8 cellular contexts compared by ENCODE assay signal in the genomic region with DNA sequence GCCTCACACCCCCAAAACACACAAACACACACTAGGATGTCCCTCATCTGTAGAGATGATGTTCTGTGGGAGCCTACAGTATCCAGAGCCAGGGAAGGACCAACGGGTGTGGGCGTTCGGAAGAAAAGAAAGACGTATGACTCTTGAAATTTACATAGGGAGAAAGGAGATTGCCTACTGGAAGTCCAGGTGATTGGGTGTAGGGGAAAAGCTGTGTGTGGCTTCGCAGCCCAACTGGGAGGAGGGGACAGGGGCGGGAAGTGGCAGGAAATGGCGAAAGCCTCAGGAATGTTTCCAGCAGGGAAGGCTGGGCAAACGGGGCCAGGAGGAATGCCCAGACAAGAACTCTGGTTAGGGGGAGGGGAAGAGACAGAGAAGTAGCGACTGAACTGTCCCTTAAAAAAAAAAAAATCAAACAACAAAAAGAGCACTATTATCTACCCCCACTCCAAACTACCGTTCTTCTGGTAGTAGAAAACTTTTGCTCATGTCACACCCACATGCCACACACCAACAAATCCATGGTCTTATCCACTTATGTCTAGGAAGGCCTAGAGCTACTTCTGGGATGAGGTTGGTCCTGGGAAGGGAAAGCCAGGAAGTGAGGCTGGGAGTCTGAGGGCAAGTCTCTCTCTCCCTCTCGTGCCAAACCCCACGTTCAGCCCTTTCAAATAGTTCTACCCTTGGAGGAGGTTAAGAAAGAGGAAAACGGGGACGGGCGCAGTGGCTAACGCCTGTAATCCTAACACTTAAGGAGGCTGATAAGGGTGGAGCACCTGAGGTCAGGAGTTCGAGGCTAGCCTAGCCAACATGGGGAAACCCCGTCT. TPM values are rescaled to one million over a fixed set of nuclear protein-coding genes. Genes with fewer than 3 reads are reported as not detected.
A peak's percentile ranks its signal among the peaks of the same experiment; 100 is the strongest.
DNase-seq lines count a peak whose midpoint lies in the region; ATAC-seq and TF ChIP-seq lines count a peak whose summit lies in the region.

No MANE protein-coding gene starts in this region.

- no peaks in the 10 kb centered on the region for H3K9me3 ChIP-seq in right lobe of liver

- peak; percentile 35 to 51 (median 41) for ATAC-seq in right lobe of liver
- ATAC-seq in GM21717 (IDR thresholded peaks at IDR 0.05; ENCODE audit: unreplicated experiment): no peak

- intact Hi-C loops in right lobe of liver (cut with DNase I): no loop called here

- peak overlapping the region; percentile 63 to 83 (median 65) for H3K4me3 ChIP-seq in right lobe of liver
- H3K4me3 ChIP-seq in urinary bladder (ENCODE audit: low read depth, low read length): no peak overlapping the region

- DNase-seq in Caki2 (ENCODE audit: low read depth) (peak; percentile 97), NCI-H2196 treated with DMSO at 0.1 percent for 48 hours (lab: John Stamatoyannopoulos, UW; ENCODE audit: unreplicated experiment) (peak; percentile 35), cerebellar cortex (ENCODE audit: low spot score) (peak; percentile 90), right lobe of liver (peak; percentile 88 to 91 (median 90)), SKM-1 (lab: John Stamatoyannopoulos, UW; ENCODE audit: unreplicated experiment) (no peak), AML-193 (lab: John Stamatoyannopoulos, UW) (no peak)

- WGBS in right lobe of liver (ENCODE audit: insufficient coverage, low coverage, low lambda C conversion rate, missing lambda C conversion rate): 10% methylated on average over 18 of the region's 18 CpGs
- 17% methylated on average over 18 of the region's 18 CpGs for WGBS in urinary bladder

- peak; percentile 82 for TF ChIP-seq POLR2A in right lobe of liver (IDR thresholded peaks at IDR 0.05)

- in situ Hi-C loops in Caki2 (cut with HindIII; ENCODE audit: low pct_unique_long_range_greater_than_20kb, low sequenced_read_pairs): no loop called here

- H3K27ac ChIP-seq in right lobe of liver (peak overlapping the region; percentile 98 to 99 (median 99)), urinary bladder (ENCODE audit: low read depth) (peak overlapping the region; percentile 72)

- H3K4me1 ChIP-seq in right lobe of liver (peaks cover 0 to 38% (median 14%) of the 10 kb centered on the region in 4 donors), urinary bladder (ENCODE audit: insufficient read depth) (no peaks in the 10 kb centered on the region)

- peaks cover 0 to 9% (median 4%) of the 10 kb centered on the region in 4 donors for H3K36me3 ChIP-seq in right lobe of liver
- H3K36me3 ChIP-seq in urinary bladder (ENCODE audit: insufficient read depth): no peaks in the 10 kb centered on the region

- TF ChIP-seq CTCF in right lobe of liver (IDR thresholded peaks at IDR 0.05): no peak

- no peaks in the 10 kb centered on the region for H3K27me3 ChIP-seq in right lobe of liver

RNA-seq across cellular contexts. Expression of a gene that starts 1.8 kb away (rescaled TPM):
- 166 and 305 TPM in 2 replicates for total RNA-seq in Caki2 (2014; rRNA removed; shearing (Covaris generic); ENCODE audit: low replicate concordance)
- total RNA-seq in right lobe of liver (10 to 100 TPM; 14.9 to 51.7 (median 23.1) TPM), urinary bladder (38.4 TPM)
- polyA plus RNA-seq in urinary bladder: 54.9 TPM

RNA-seq across cellular contexts. Expression of a gene that starts 2.2 kb away (rescaled TPM):
- total RNA-seq in Caki2 (2014; rRNA removed; shearing (Covaris generic); ENCODE audit: low replicate concordance): 95.0 and 109 TPM in 2 replicates
- 100 to 1,000 TPM in 1 of 6 experiments, 10 to 100 TPM in 5; 44.6 to 108 (median 75.3) TPM for total RNA-seq in right lobe of liver
- total RNA-seq in urinary bladder: 61.2 TPM
- 110 TPM for polyA plus RNA-seq in urinary bladder

RNA-seq across cellular contexts. Expression of a gene that starts 10.4 kb away (rescaled TPM):
- 33.4 and 41.9 TPM in 2 replicates for total RNA-seq in Caki2 (2014; rRNA removed; shearing (Covaris generic); ENCODE audit: low replicate concordance)
- total RNA-seq in right lobe of liver (10 to 100 TPM; 18.3 to 33.1 (median 24.6) TPM), urinary bladder (10.5 TPM)
- 27.9 TPM for polyA plus RNA-seq in urinary bladder

RNA-seq across cellular contexts. Expression of a gene that starts 11.1 kb away (rescaled TPM):
- 18.4 and 22.2 TPM in 2 replicates for total RNA-seq in Caki2 (2014; rRNA removed; shearing (Covaris generic); ENCODE audit: low replicate concordance)
- total RNA-seq in right lobe of liver (10 to 100 TPM in 4 of 6 experiments, 1 to 10 TPM in 2; 9.1 to 13.5 (median 10.9) TPM), urinary bladder (10.8 TPM)
- polyA plus RNA-seq in urinary bladder: 29.2 TPM

RNA-seq across cellular contexts. Expression of a gene that starts 16.8 kb away (rescaled TPM):
- total RNA-seq in Caki2 (2014; rRNA removed; shearing (Covaris generic); ENCODE audit: low replicate concordance): 19.2 and 33.0 TPM in 2 replicates
- total RNA-seq in right lobe of liver: 10 to 100 TPM; 16.7 to 25.9 (median 19.1) TPM
- total RNA-seq in urinary bladder: 74.0 TPM
- polyA plus RNA-seq in urinary bladder: 206 TPM

Comparison
In these comparisons a context has a peak if more than half of its experiments do, and no peak if none do; other contexts are left out.
1. DNase-seq: peak in Caki2 (single experiment), NCI-H2196 treated with DMSO at 0.1 percent for 48 hours (single experiment), cerebellar cortex (single experiment) and right lobe of liver (3 of 3); none in SKM-1 (single experiment) and AML-193 (0 of 2).